In the genomic region with DNA sequence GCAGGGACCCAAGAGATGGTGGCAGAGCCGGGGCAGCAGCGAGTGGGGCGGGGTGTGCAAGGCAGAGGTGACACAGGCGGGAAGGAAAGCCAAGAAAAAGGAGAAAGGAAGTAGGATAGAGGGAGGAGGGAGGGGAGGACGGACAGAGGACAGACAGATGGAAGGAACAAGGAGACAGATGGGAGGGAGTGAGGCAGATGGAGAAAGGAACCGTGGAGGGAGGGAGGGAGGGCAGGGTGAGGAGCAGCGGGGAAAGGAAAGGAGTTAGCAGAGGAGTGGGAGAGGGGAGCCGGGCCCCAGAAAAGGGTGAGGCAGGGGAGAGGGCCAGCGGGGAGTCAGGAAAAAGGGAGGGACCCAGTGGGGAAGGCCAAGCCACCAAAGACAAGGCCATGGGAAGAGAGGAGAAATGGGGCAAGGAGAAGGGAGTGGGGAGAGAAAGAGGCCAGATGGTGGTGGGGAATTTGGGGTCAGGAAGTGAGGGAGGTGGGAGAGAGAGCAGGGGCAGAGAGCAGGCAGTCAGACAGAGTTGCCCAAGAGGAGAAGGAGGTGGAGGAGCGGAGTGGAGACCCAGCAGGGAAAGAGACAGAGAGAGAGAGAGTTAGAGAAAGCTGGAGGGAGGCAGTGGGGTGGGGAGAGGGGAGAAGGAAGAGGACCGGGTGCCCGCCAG, we compare ENCODE assay signal across 22 cellular contexts. TPM values are rescaled to one million over a fixed set of nuclear protein-coding genes. Genes with fewer than 3 reads are reported as not detected.
A peak's percentile ranks its signal among the peaks of the same experiment; 100 is the strongest.
DNase-seq lines count a peak whose midpoint lies in the region; ATAC-seq, FAIRE-seq and TF ChIP-seq lines count a peak whose summit lies in the region.
"Had no signal": no experiment of that assay in that cellular context is flagged by ENCODE, and none has a peak within 500 bp of the region (broad histone marks: within the 10 kb centered on the region; RNA-seq: fewer than 3 reads in every experiment).

No MANE protein-coding gene starts in this region.

- H3K4me3 Mint-ChIP-seq in stimulated activated naive CD8-positive, alpha-beta T cell treated with anti-CD3 and anti-CD28 coated beads, Interleukin-15, amount 100 ng/mL, for 72 hours, result no peak overlapping the region
- no peak overlapping the region for H3K4me3 Mint-ChIP-seq in T-helper 17 cell
- H3K4me3 Mint-ChIP-seq: activated naive CD4-positive, alpha-beta T cell treated with anti-CD3 and anti-CD28 coated beads, Interleukin-2, amount 50 U/mL, for 24 hours; activated T-cell treated with anti-CD3 and anti-CD28 coated beads, Interleukin-2, amount 50 U/mL, for 72 hours; B cell; IgD-negative memory B cell had no signal

- H2AFZ ChIP-seq in H1 (ENCODE audit: low read length), result no peak overlapping the region

- H2BK12ac ChIP-seq in H1 (ENCODE audit: low read depth, low read length), result no peak overlapping the region

- no peak overlapping the region for H3K23ac ChIP-seq in H1 (ENCODE audit: insufficient read length)

- no peak for DNase-seq in stimulated activated naive CD8-positive, alpha-beta T cell treated with anti-CD3 and anti-CD28 coated beads, Interleukin-15, amount 100 ng/mL, for 72 hours
- no peak for DNase-seq in stimulated activated naive CD8-positive, alpha-beta T cell treated with anti-CD3 and anti-CD28 coated beads, Interleukin-15, Interleukin-2, amounts not matched to agents 100 U/mL and 50 U/mL, for 24 hours
- DNase-seq in T-helper 17 cell (no peak), H1 (ENCODE audit: low read depth in 1 of 2, low spot score in 2 of 2) (no peak), retina (peak; percentile 59), iPS-NIHi11 (ENCODE audit: low spot score) (no peak), uterus (no peak)
- no peak for DNase-seq in effector memory CD4-positive, alpha-beta T cell
- DNase-seq: activated CD4-positive, alpha-beta T cell treated with anti-CD3 and anti-CD28 coated beads for 4 hours; activated T-cell treated with anti-CD3 and anti-CD28 coated beads, Interleukin-2, amount 50 U/mL, for 72 hours; DMS79 treated with DMSO at 0.1 percent for 48 hours; mesenchymal stem cell; MG63; NCI-H1417 treated with DMSO at 0.1 percent for 48 hours; NCI-H510A treated with DMSO at 0.1 percent for 48 hours; stimulated activated CD4-positive, alpha-beta T cell treated with anti-CD3 and anti-CD28 coated beads, Interleukin-2, amount 100 ng/mL, for 24 hours had no signal

- POLR2A ChIA-PET in H1 (lab: Charles Lee; ENCODE audit: partially characterized antibody), result no interaction called here

- 93% methylated on average over 6 of the region's 12 CpGs; no CpG with 5 or more reads in 1 of the 2 experiments for WGBS in H1 (ENCODE audit: extremely low coverage in 1 of 2, insufficient coverage in 1 of 2, insufficient read length in 1 of 2, insufficient replicate concordance in 2 of 2, low coverage in 1 of 2, low lambda C conversion rate in 2 of 2, missing lambda C conversion rate in 1 of 2), 2 experiments

- intact Hi-C loops in uterus (cut with DNase I; ENCODE audit: low total_unique reads), result no loop called here

- no peaks in the 10 kb centered on the region for H3K23me2 ChIP-seq in H1 (ENCODE audit: low read depth, low read length)

- H4K8ac ChIP-seq in H1 (ENCODE audit: extremely low read depth, insufficient read depth, low read length), result no peak overlapping the region

- H2BK5ac ChIP-seq in H1 (ENCODE audit: low read depth, low read length), result 0 out of 2 replicates have a peak overlapping the region, but pooled peaks have one; percentile 24

- H3K4me3 ChIP-seq in H1 (ENCODE audit: extremely low read depth in 1 of 4, insufficient read depth in 2 of 4, low read depth in 3 of 4, low read length in 4 of 4), result no peak overlapping the region
- no peak overlapping the region for H3K4me3 ChIP-seq in effector memory CD4-positive, alpha-beta T cell (ENCODE audit: insufficient read depth, low read depth, low read length, poor library complexity, severe bottlenecking)
- no peak overlapping the region for H3K4me3 ChIP-seq in uterus
- H3K4me3 ChIP-seq: MG63, SK-N-MC, smooth muscle cell had no signal

- H3K4me1 ChIP-seq in H1 (replicated peaks in 1 of 4; ENCODE audit: control insufficient read depth in 3 of 4, insufficient read depth in 4 of 4, low read length in 3 of 4) (no peaks in the 10 kb centered on the region), uterus (no peaks in the 10 kb centered on the region)
- H3K4me1 ChIP-seq in effector memory CD4-positive, alpha-beta T cell (ENCODE audit: control insufficient read depth, insufficient read depth, low read length, poor library complexity, severe bottlenecking), result no peaks in the 10 kb centered on the region

- H3K4ac ChIP-seq in H1 (replicated peaks; ENCODE audit: insufficient read length, low read depth, low read length), result no peak overlapping the region

- H4K20me1 ChIP-seq in H1 (replicated peaks in 1 of 2; ENCODE audit: control insufficient read depth in 1 of 2, insufficient read depth in 2 of 2, low read length in 2 of 2), result peaks cover 5 to 12% of the 10 kb centered on the region in 2 experiments

- no peak overlapping the region for H3K4me2 ChIP-seq in H1 (ENCODE audit: insufficient read depth in 1 of 2, low read depth in 2 of 2, low read length in 2 of 2)
- H3K4me2 ChIP-seq: smooth muscle cell had no signal

- H2BK15ac ChIP-seq in H1 (ENCODE audit: low read length), result no peak overlapping the region

- H2BK20ac ChIP-seq in H1 (ENCODE audit: low read length), result no peak overlapping the region

- H3K36me3 ChIP-seq in H1 (ENCODE audit: control insufficient read depth in 2 of 4, insufficient read depth in 4 of 4, low read length in 3 of 4), result peaks cover 17 to 40% (median 30%) of the 10 kb centered on the region in 4 experiments; a peak in 7 of 8 replicates
- no peaks in the 10 kb centered on the region for H3K36me3 ChIP-seq in effector memory CD4-positive, alpha-beta T cell (ENCODE audit: control insufficient read depth, insufficient read depth, low read length)
- no peaks in the 10 kb centered on the region for H3K36me3 ChIP-seq in uterus
- H3K36me3 ChIP-seq: MG63 had no signal

- TF ChIP-seq POLR2A in H1 (IDR thresholded peaks at IDR 0.05; ENCODE audit: control extremely low read depth in 1 of 2, low read depth in 2 of 2, low read length in 2 of 2) (no peak), uterus (IDR thresholded peaks at IDR 0.05) (no peak)

- CTCF ChIA-PET in H1 (lab: Charles Lee; ENCODE audit: partially characterized antibody), result no interaction called here

- H3K27ac ChIP-seq in H1 (ENCODE audit: low read depth, low read length) (no peak overlapping the region), uterus (no peak overlapping the region)
- no peak overlapping the region for H3K27ac ChIP-seq in effector memory CD4-positive, alpha-beta T cell (ENCODE audit: insufficient read depth, low read length, poor library complexity, severe bottlenecking)
- H3K27ac ChIP-seq: SK-N-MC had no signal

- H3K9me3 ChIP-seq in T-helper 17 cell (ENCODE audit: control insufficient read depth, low read length, poor library complexity, severe bottlenecking) (no peaks in the 10 kb centered on the region), H1 (ENCODE audit: insufficient read depth in 2 of 2, low read depth in 1 of 2, low read length in 1 of 2) (no peaks in the 10 kb centered on the region), uterus (no peaks in the 10 kb centered on the region)
- H3K9me3 ChIP-seq in effector memory CD4-positive, alpha-beta T cell (ENCODE audit: control insufficient read depth, low read length), result no peaks in the 10 kb centered on the region
- H3K9me3 ChIP-seq: MG63 had no signal

- no peak overlapping the region for H4K5ac ChIP-seq in H1 (ENCODE audit: insufficient read length, low read depth, low read length)

- H3K9ac ChIP-seq in H1 (replicated peaks in 1 of 4; ENCODE audit: extremely low read depth in 1 of 4, low read depth in 3 of 4, low read length in 3 of 4), result no peak overlapping the region

- no peak for TF ChIP-seq CTCF in H1 (IDR thresholded peaks at IDR 0.05; ENCODE audit: control extremely low read depth in 1 of 3, insufficient read depth in 1 of 3, low read depth in 1 of 3, low read length in 3 of 3)
- TF ChIP-seq CTCF in uterus (IDR thresholded peaks at IDR 0.05), result no peak

- no peaks in the 10 kb centered on the region for H3K79me1 ChIP-seq in H1 (ENCODE audit: low read depth, low read length)

- H3K9me3 Mint-ChIP-seq in stimulated activated naive CD8-positive, alpha-beta T cell treated with anti-CD3 and anti-CD28 coated beads, Interleukin-15, amount 100 ng/mL, for 72 hours, result no peaks in the 10 kb centered on the region
- H3K9me3 Mint-ChIP-seq: activated naive CD4-positive, alpha-beta T cell treated with anti-CD3 and anti-CD28 coated beads, Interleukin-2, amount 50 U/mL, for 24 hours; activated T-cell treated with anti-CD3 and anti-CD28 coated beads, Interleukin-2, amount 50 U/mL, for 72 hours had no signal

- H3K18ac ChIP-seq in H1 (ENCODE audit: extremely low read depth, low read length), result no peak overlapping the region

- FAIRE-seq in H1 (lab: Jason Lieb, UNC), result no peak
- FAIRE-seq: A204.1 had no signal

- H3K27ac Mint-ChIP-seq in stimulated activated naive CD8-positive, alpha-beta T cell treated with anti-CD3 and anti-CD28 coated beads, Interleukin-15, amount 100 ng/mL, for 72 hours, result no peak overlapping the region
- peak overlapping the region; percentile 72 for H3K27ac Mint-ChIP-seq in T-helper 17 cell
- H3K27ac Mint-ChIP-seq: activated naive CD4-positive, alpha-beta T cell treated with anti-CD3 and anti-CD28 coated beads, Interleukin-2, amount 50 U/mL, for 24 hours; activated T-cell treated with anti-CD3 and anti-CD28 coated beads, Interleukin-2, amount 50 U/mL, for 72 hours; B cell had no signal

- no peak overlapping the region for H2BK120ac ChIP-seq in H1 (replicated peaks; ENCODE audit: low read depth, low read length)

- peaks cover 3% of the 10 kb centered on the region for H3K36me3 Mint-ChIP-seq in T-helper 17 cell (ENCODE audit: low read depth)
- H3K36me3 Mint-ChIP-seq: activated naive CD4-positive, alpha-beta T cell treated with anti-CD3 and anti-CD28 coated beads, Interleukin-2, amount 50 U/mL, for 24 hours had no signal

- no peak for TF ChIP-seq EP300 in H1 (IDR thresholded peaks at IDR 0.05; ENCODE audit: borderline replicate concordance in 1 of 2, low read depth in 2 of 2, low read length in 2 of 2)

- no peak overlapping the region for H3K56ac ChIP-seq in H1 (replicated peaks; ENCODE audit: insufficient read length, low read depth, low read length)

- no peaks in the 10 kb centered on the region for H3K27me3 ChIP-seq in H1 (replicated peaks in 1 of 4; ENCODE audit: control insufficient read depth in 3 of 4, extremely low read depth in 1 of 4, insufficient read depth in 3 of 4, low read length in 3 of 4)
- no peaks in the 10 kb centered on the region for H3K27me3 ChIP-seq in effector memory CD4-positive, alpha-beta T cell (replicated peaks; ENCODE audit: control insufficient read depth, insufficient read depth, low read length, poor library complexity, severe bottlenecking)
- H3K27me3 ChIP-seq in uterus, result no peaks in the 10 kb centered on the region
- H3K27me3 ChIP-seq: MG63 had no signal

- no peak overlapping the region for H3K14ac ChIP-seq in H1 (ENCODE audit: insufficient read length)

- no peak overlapping the region for H4K91ac ChIP-seq in H1 (replicated peaks; ENCODE audit: insufficient read length, low read length)

- no peaks in the 10 kb centered on the region for H3K27me3 Mint-ChIP-seq in stimulated activated naive CD8-positive, alpha-beta T cell treated with anti-CD3 and anti-CD28 coated beads, Interleukin-15, amount 100 ng/mL, for 72 hours
- H3K27me3 Mint-ChIP-seq in T-helper 17 cell, result no peaks in the 10 kb centered on the region
- H3K27me3 Mint-ChIP-seq: activated naive CD4-positive, alpha-beta T cell treated with anti-CD3 and anti-CD28 coated beads, Interleukin-2, amount 50 U/mL, for 24 hours; B cell; IgD-negative memory B cell had no signal

- no peak overlapping the region for H2AK5ac ChIP-seq in H1 (ENCODE audit: low read depth, low read length)

- no peaks in the 10 kb centered on the region for H3K79me2 ChIP-seq in H1 (ENCODE audit: control insufficient read depth in 1 of 2, insufficient read depth in 2 of 2, low read length in 2 of 2)

- peak; percentile 10 for ATAC-seq in stimulated activated naive CD8-positive, alpha-beta T cell treated with anti-CD3 and anti-CD28 coated beads, Interleukin-15, amount 100 ng/mL, for 72 hours
- no peak for ATAC-seq in stimulated activated naive CD8-positive, alpha-beta T cell treated with anti-CD3 and anti-CD28 coated beads, Interleukin-15, Interleukin-2, amounts not matched to agents 100 U/mL and 50 U/mL, for 24 hours
- ATAC-seq in T-helper 17 cell, result no peak
- ATAC-seq: activated T-cell treated with anti-CD3 and anti-CD28 coated beads, Interleukin-2, amount 50 U/mL, for 72 hours had no signal

- H3K4me1 Mint-ChIP-seq in stimulated activated naive CD8-positive, alpha-beta T cell treated with anti-CD3 and anti-CD28 coated beads, Interleukin-15, amount 100 ng/mL, for 72 hours, result no peaks in the 10 kb centered on the region
- H3K4me1 Mint-ChIP-seq in T-helper 17 cell, result peaks cover 5% of the 10 kb centered on the region
- H3K4me1 Mint-ChIP-seq: activated naive CD4-positive, alpha-beta T cell treated with anti-CD3 and anti-CD28 coated beads, Interleukin-2, amount 50 U/mL, for 24 hours; B cell; IgD-negative memory B cell had no signal

- no peak for TF ChIP-seq RAD21 in H1 (IDR thresholded peaks at IDR 0.05 in 1 of 2, conservative IDR thresholded peaks at IDR 0.05 in 1 of 2; ENCODE audit: low read depth in 2 of 2, low read length in 2 of 2)

RNA-seq across cellular contexts. Expression of gene ASGR1, which starts 13.2 kb away (rescaled TPM):
- total RNA-seq in T-helper 17 cell (under 1 TPM; 0.42 to 0.92 TPM), uterus (1 to 10 TPM in 2 of 4 donors, under 1 TPM in 1, not detected in 1; 0.77 to 3.2 (median 1.8) TPM)
- 8.6 and 10.8 TPM in 2 replicates for total RNA-seq in H1 (2021; fragmentation: NEBNext Ultra II Directional; extraction: Animal tissue kit (Norgen Biotek cat#: 25700))
- polyA plus RNA-seq in H1 (2011; rRNA removed), result 14.5 and 16.1 TPM in 2 replicates
- polyA plus RNA-seq in H1 (2011; cell fraction: cytosol; rRNA removed), result 16.1 TPM
- 29.5 TPM for polyA plus RNA-seq in H1 (2011; cell fraction: nucleus; rRNA removed)
- 7.0 to 16.3 TPM (median 14.5 TPM) in 4 replicates for polyA plus RNA-seq in H1 (2012, experiment 1 of 2)
- 11.2 TPM for polyA plus RNA-seq in H1 (2012, experiment 2 of 2)
- polyA plus RNA-seq in H1 (2013, experiment 1 of 2), result 9.1 TPM
- 8.6 TPM for polyA plus RNA-seq in H1 (2013, experiment 2 of 2)
- 3.9 and 4.1 TPM in 2 replicates for polyA minus RNA-seq in H1 (2011; rRNA and poly(A)+ RNA removed)
- polyA minus RNA-seq in H1 (2011; cell fraction: cytosol; rRNA and poly(A)+ RNA removed), result 5.0 TPM
- polyA minus RNA-seq in H1 (2011; cell fraction: nucleus; rRNA and poly(A)+ RNA removed), result 4.8 TPM

RNA-seq across cellular contexts. Expression of gene DLG4, which starts 27.2 kb away (rescaled TPM):
- total RNA-seq in T-helper 17 cell, result 10 to 100 TPM in 1 of 2 donors, 1 to 10 TPM in 1; 9.8 to 16.1 TPM
- 43.1 and 45.9 TPM in 2 replicates for total RNA-seq in H1 (2021; fragmentation: NEBNext Ultra II Directional; extraction: Animal tissue kit (Norgen Biotek cat#: 25700))
- 18.9 and 35.2 TPM in 2 replicates for polyA plus RNA-seq in H1 (2011; rRNA removed)
- 26.5 TPM for polyA plus RNA-seq in H1 (2011; cell fraction: cytosol; rRNA removed)
- polyA plus RNA-seq in H1 (2011; cell fraction: nucleus; rRNA removed), result 128 TPM
- 47.5 to 67.9 TPM (median 55.6 TPM) in 4 replicates for polyA plus RNA-seq in H1 (2012, experiment 1 of 2)
- polyA plus RNA-seq in H1 (2012, experiment 2 of 2), result 29.2 TPM
- 22.1 TPM for polyA plus RNA-seq in H1 (2013, experiment 1 of 2)
- 20.8 TPM for polyA plus RNA-seq in H1 (2013, experiment 2 of 2)
- polyA minus RNA-seq in H1 (2011; rRNA and poly(A)+ RNA removed), result 26.4 and 32.1 TPM in 2 replicates
- 14.0 TPM for polyA minus RNA-seq in H1 (2011; cell fraction: cytosol; rRNA and poly(A)+ RNA removed)
- 34.3 TPM for polyA minus RNA-seq in H1 (2011; cell fraction: nucleus; rRNA and poly(A)+ RNA removed)
- total RNA-seq in uterus, result 10 to 100 TPM; 22.8 to 64.0 (median 48.4) TPM

RNA-seq across cellular contexts. Expression of gene ACADVL, which starts 27.3 kb away (rescaled TPM):
- total RNA-seq in T-helper 17 cell, result 100 to 1,000 TPM; 268 to 279 TPM
- 169 and 181 TPM in 2 replicates for total RNA-seq in H1 (2021; fragmentation: NEBNext Ultra II Directional; extraction: Animal tissue kit (Norgen Biotek cat#: 25700))
- polyA plus RNA-seq in H1 (2011; rRNA removed), result 231 and 317 TPM in 2 replicates
- polyA plus RNA-seq in H1 (2011; cell fraction: cytosol; rRNA removed), result 253 TPM
- polyA plus RNA-seq in H1 (2011; cell fraction: nucleus; rRNA removed), result 2,578 TPM
- polyA plus RNA-seq in H1 (2012, experiment 1 of 2), result 291 to 353 TPM (median 315 TPM) in 4 replicates
- 193 TPM for polyA plus RNA-seq in H1 (2012, experiment 2 of 2)
- polyA plus RNA-seq in H1 (2013, experiment 1 of 2), result 219 TPM
- polyA plus RNA-seq in H1 (2013, experiment 2 of 2), result 201 TPM
- polyA minus RNA-seq in H1 (2011; rRNA and poly(A)+ RNA removed), result 103 and 130 TPM in 2 replicates
- polyA minus RNA-seq in H1 (2011; cell fraction: cytosol; rRNA and poly(A)+ RNA removed), result 56.4 TPM
- polyA minus RNA-seq in H1 (2011; cell fraction: nucleus; rRNA and poly(A)+ RNA removed), result 237 TPM
- total RNA-seq in uterus, result 100 to 1,000 TPM; 167 to 800 (median 399) TPM

RNA-seq across cellular contexts. Expression of gene DVL2, which starts 41.9 kb away (rescaled TPM):
- total RNA-seq in T-helper 17 cell (10 to 100 TPM; 37.0 to 46.9 TPM), uterus (10 to 100 TPM in 3 of 4 donors, 1 to 10 TPM in 1; 5.1 to 83.2 (median 53.5) TPM)
- total RNA-seq in H1 (2021; fragmentation: NEBNext Ultra II Directional; extraction: Animal tissue kit (Norgen Biotek cat#: 25700)), result 59.3 and 59.6 TPM in 2 replicates
- polyA plus RNA-seq in H1 (2011; rRNA removed), result 19.0 and 29.7 TPM in 2 replicates
- polyA plus RNA-seq in H1 (2011; cell fraction: cytosol; rRNA removed), result 15.8 TPM
- 56.7 TPM for polyA plus RNA-seq in H1 (2011; cell fraction: nucleus; rRNA removed)
- 47.0 to 54.8 TPM (median 48.8 TPM) in 4 replicates for polyA plus RNA-seq in H1 (2012, experiment 1 of 2)
- 44.2 TPM for polyA plus RNA-seq in H1 (2012, experiment 2 of 2)
- polyA plus RNA-seq in H1 (2013, experiment 1 of 2), result 28.5 TPM
- polyA plus RNA-seq in H1 (2013, experiment 2 of 2), result 25.2 TPM
- 20.1 and 32.9 TPM in 2 replicates for polyA minus RNA-seq in H1 (2011; rRNA and poly(A)+ RNA removed)
- 19.4 TPM for polyA minus RNA-seq in H1 (2011; cell fraction: cytosol; rRNA and poly(A)+ RNA removed)
- polyA minus RNA-seq in H1 (2011; cell fraction: nucleus; rRNA and poly(A)+ RNA removed), result 46.9 TPM

RNA-seq across cellular contexts. Expression of gene PHF23, which starts 46.9 kb away (rescaled TPM):
- 10 to 100 TPM; 19.2 to 23.2 TPM for total RNA-seq in T-helper 17 cell
- total RNA-seq in H1 (2021; fragmentation: NEBNext Ultra II Directional; extraction: Animal tissue kit (Norgen Biotek cat#: 25700)), result 62.8 and 65.1 TPM in 2 replicates
- 46.5 and 47.5 TPM in 2 replicates for polyA plus RNA-seq in H1 (2011; rRNA removed)
- 45.6 TPM for polyA plus RNA-seq in H1 (2011; cell fraction: cytosol; rRNA removed)
- 44.4 TPM for polyA plus RNA-seq in H1 (2011; cell fraction: nucleus; rRNA removed)
- 57.1 to 63.2 TPM (median 57.6 TPM) in 4 replicates for polyA plus RNA-seq in H1 (2012, experiment 1 of 2)
- polyA plus RNA-seq in H1 (2012, experiment 2 of 2), result 65.8 TPM
- polyA plus RNA-seq in H1 (2013, experiment 1 of 2), result 66.2 TPM
- polyA plus RNA-seq in H1 (2013, experiment 2 of 2), result 69.5 TPM
- 46.8 and 59.7 TPM in 2 replicates for polyA minus RNA-seq in H1 (2011; rRNA and poly(A)+ RNA removed)
- polyA minus RNA-seq in H1 (2011; cell fraction: cytosol; rRNA and poly(A)+ RNA removed), result 27.7 TPM
- 19.8 TPM for polyA minus RNA-seq in H1 (2011; cell fraction: nucleus; rRNA and poly(A)+ RNA removed)
- total RNA-seq in uterus, result 10 to 100 TPM in 3 of 4 donors, 1 to 10 TPM in 1; 9.7 to 68.1 (median 29.7) TPM
